ENCODE assay signal across 9 cellular contexts in genomic region chr16:31528726-31529397, GRCh38. TPM values are rescaled to one million over a fixed set of nuclear protein-coding genes. Genes with fewer than 3 reads are reported as not detected.
A peak's percentile ranks its signal among the peaks of the same experiment; 100 is the strongest.
DNase-seq lines count a peak whose midpoint lies in the region; ATAC-seq and TF ChIP-seq lines count a peak whose summit lies in the region.
"Had no signal": no experiment of that assay in that cellular context is flagged by ENCODE, and none has a peak within 500 bp of the region (broad histone marks: within the 10 kb centered on the region; RNA-seq: fewer than 3 reads in every experiment).

No MANE protein-coding gene starts in this region.

- no peak overlapping the region for H2BK120ac ChIP-seq in H9 (ENCODE audit: low read depth, low read length, poor library complexity, severe bottlenecking)

- H3K9me3 Mint-ChIP-seq in H9, result no peaks in the 10 kb centered on the region; a peak in 1 of 5 replicates

- H3K9me3 ChIP-seq in H9 (ENCODE audit: control insufficient read depth, low read depth, low read length) (no peaks in the 10 kb centered on the region), ascending aorta (no peaks in the 10 kb centered on the region), left lung (no peaks in the 10 kb centered on the region), stomach (no peaks in the 10 kb centered on the region)
- H3K9me3 ChIP-seq: SJCRH30 had no signal

- H3T11ph ChIP-seq in H9 (ENCODE audit: low read length), result no peak overlapping the region

- H3K27ac Mint-ChIP-seq in H9, result peak overlapping the region in 1 of 3 experiments; percentile 74; a peak in 4 of 7 replicates

- no peak overlapping the region for H4K91ac ChIP-seq in H9 (ENCODE audit: insufficient read length, low read depth, low read length)

- no peak overlapping the region for H3K18ac ChIP-seq in H9 (ENCODE audit: insufficient read length, low read depth, low read length)

- ATAC-seq in left lung (peak; percentile 38), HG03175 (IDR thresholded peaks at IDR 0.05; ENCODE audit: unreplicated experiment) (no peak)

- no peaks in the 10 kb centered on the region for H4K20me1 ChIP-seq in H9 (ENCODE audit: control insufficient read depth, insufficient read depth, insufficient read length)

- peak overlapping the region; percentile 64 to 83 for H3K4me3 Mint-ChIP-seq in H9

- peak overlapping the region; percentile 79 for H3K4me2 ChIP-seq in H9 (ENCODE audit: insufficient read depth, insufficient read length, low read length)

- H3K14ac ChIP-seq in H9 (ENCODE audit: insufficient read depth, low read length), result peak overlapping the region; percentile 28; the same call in 1 of the 2 replicates

- no peaks in the 10 kb centered on the region for H3K36me3 ChIP-seq in ascending aorta
- H3K36me3 ChIP-seq in left lung, result no peaks in the 10 kb centered on the region
- no peaks in the 10 kb centered on the region for H3K36me3 ChIP-seq in stomach
- H3K36me3 ChIP-seq: SJCRH30 had no signal

- H3K4me3 ChIP-seq in ascending aorta (peak overlapping the region; percentile 47 to 68), left lung (peak overlapping the region; percentile 19 to 21), stomach (peak overlapping the region; percentile 42 to 54 (median 48))
- H3K4me3 ChIP-seq: SJCRH30 had no signal

- no peak overlapping the region for H3K4ac ChIP-seq in H9 (ENCODE audit: low read depth, low read length)

- H3K36me3 Mint-ChIP-seq in H9 (ENCODE audit: insufficient read depth in 1 of 3, low read depth in 3 of 3), result no peaks in the 10 kb centered on the region; a peak in 1 of 7 replicates

- no peak overlapping the region for H2BK20ac ChIP-seq in H9 (ENCODE audit: low read depth, low read length, poor library complexity, severe bottlenecking)

- no CpG with 5 or more reads among the region's 18 CpGs for WGBS in H9 (ENCODE audit: extremely low coverage, insufficient read length, low lambda C conversion rate)
- WGBS in stomach, 5 donors, result 13 to 20% (median 13%) methylated on average over 16 to 18 of the region's 18 CpGs

- H2BK12ac ChIP-seq in H9 (ENCODE audit: insufficient read length, low read depth, low read length), result no peak overlapping the region

- no peaks in the 10 kb centered on the region for H3K79me1 ChIP-seq in H9 (ENCODE audit: insufficient read depth, low read depth, low read length, poor library complexity, severe bottlenecking)

- H3K27me3 Mint-ChIP-seq in H9 (ENCODE audit: low read depth), result peaks cover 25% of the 10 kb centered on the region

- H2AK5ac ChIP-seq in H9 (ENCODE audit: insufficient read length, low read length), result no peak overlapping the region

- H3K9ac ChIP-seq in H9 (ENCODE audit: extremely low read depth, insufficient read length, low read length), result no peak overlapping the region

- H2BK5ac ChIP-seq in H9 (ENCODE audit: insufficient read length, low read length), result no peak overlapping the region

- DNase-seq in H9 (peak; percentile 39), ascending aorta (ENCODE audit: low spot score in 2 of 2) (no peak), left lung (no peak), stomach (no peak), OCI-M1 (lab: John Stamatoyannopoulos, UW) (no peak), DMS53 treated with DMSO at 0.1 percent for 48 hours (lab: John Stamatoyannopoulos, UW; ENCODE audit: unreplicated experiment) (no peak)
- DNase-seq: MM.1S, SJCRH30 had no signal

- intact Hi-C loops in ascending aorta (cut with DNase I) (no loop called here), left lung (cut with DNase I) (no loop called here), stomach (cut with DNase I; ENCODE audit: low total_unique reads) (no loop called here)

- H3K4me1 ChIP-seq in H9 (ENCODE audit: insufficient read depth, low read length) (peaks cover 9% of the 10 kb centered on the region; the same call in 1 of the 2 replicates), ascending aorta (no peaks in the 10 kb centered on the region), left lung (peaks cover 4 to 7% of the 10 kb centered on the region in 2 donors), stomach (peaks cover 6 to 24% (median 14%) of the 10 kb centered on the region in 4 donors)
- H3K4me1 ChIP-seq: SJCRH30 had no signal

- no peak overlapping the region for H3K56ac ChIP-seq in H9 (ENCODE audit: insufficient read length, low read depth, low read length)

- peaks cover 18% of the 10 kb centered on the region for H3K23me2 ChIP-seq in H9 (ENCODE audit: insufficient read length, low read depth, low read length, poor library complexity, severe bottlenecking)

- H3K27me3 ChIP-seq in H9 (ENCODE audit: insufficient read depth, low read length), result peaks cover 10% of the 10 kb centered on the region; the same call in 1 of the 2 replicates
- H3K27me3 ChIP-seq in ascending aorta, result no peaks in the 10 kb centered on the region
- H3K27me3 ChIP-seq in left lung, result peaks cover 0 to 54% of the 10 kb centered on the region in 2 donors
- H3K27me3 ChIP-seq in stomach, result peaks cover 0 to 48% (median 21%) of the 10 kb centered on the region in 3 donors
- H3K27me3 ChIP-seq: SJCRH30 had no signal

- no peak overlapping the region for H4K8ac ChIP-seq in H9 (replicated peaks; ENCODE audit: insufficient read length, low read depth, low read length)

- H3K23ac ChIP-seq in H9 (ENCODE audit: insufficient read length, low read depth, low read length), result no peak overlapping the region

- no peak overlapping the region for H2AFZ ChIP-seq in H9 (ENCODE audit: low read length)

- no peak for TF ChIP-seq POLR2A in stomach (IDR thresholded peaks at IDR 0.05)

- no peak for TF ChIP-seq EP300 in stomach (IDR thresholded peaks at IDR 0.05)

- no peak overlapping the region for H4K5ac ChIP-seq in H9 (ENCODE audit: insufficient read length, low read depth, low read length)

- no peaks in the 10 kb centered on the region for H3K79me2 ChIP-seq in H9 (ENCODE audit: insufficient read depth, low read length)

- TF ChIP-seq CTCF in H9 (conservative IDR thresholded peaks at IDR 0.05) (no peak), ascending aorta (IDR thresholded peaks at IDR 0.05) (no peak), left lung (IDR thresholded peaks at IDR 0.05) (no peak), stomach (IDR thresholded peaks at IDR 0.05) (no peak)

- H3K27ac ChIP-seq in H9 (ENCODE audit: insufficient read length, low read depth, low read length), result no peak overlapping the region
- H3K27ac ChIP-seq in ascending aorta, result no peak overlapping the region
- H3K27ac ChIP-seq in left lung, result no peak overlapping the region
- H3K27ac ChIP-seq in stomach, result peak overlapping the region in 1 of 5 donors; percentile 53
- H3K27ac ChIP-seq: SJCRH30 had no signal

- H2BK15ac ChIP-seq in H9 (ENCODE audit: low read depth, low read length), result no peak overlapping the region

- peaks cover 21 to 28% of the 10 kb centered on the region in 2 experiments for H3K4me1 Mint-ChIP-seq in H9

RNA-seq across cellular contexts. Expression of gene AHSP, which starts 1.2 kb away (rescaled TPM):
- total RNA-seq in H9 (2021) (1.6 TPM in 1 of 2 replicates, not detected in the other), ascending aorta (not detected), left lung (not detected), stomach (1 to 10 TPM in 1 of 5 donors, not detected in 4; 4.8 TPM)
- not detected for polyA plus RNA-seq in stomach
- total RNA-seq: SJCRH30 had no signal

RNA-seq across cellular contexts. Expression of gene RUSF1, which starts 20.7 kb away (rescaled TPM):
- total RNA-seq in H9 (2021) (33.4 and 33.6 TPM in 2 replicates), ascending aorta (80.9 TPM), left lung (10 to 100 TPM; 58.2 to 67.4 TPM), stomach (100 to 1,000 TPM in 1 of 5 donors, 10 to 100 TPM in 4; 27.4 to 171 (median 60.0) TPM)
- polyA plus RNA-seq in stomach, result 10 to 100 TPM; 21.4 to 47.5 (median 28.8) TPM

RNA-seq across cellular contexts. Expression of gene SLC5A2, which starts 45.9 kb away (rescaled TPM):
- 0.52 and 1.3 TPM in 2 replicates for total RNA-seq in H9 (2021)
- 0.53 TPM for total RNA-seq in ascending aorta
- total RNA-seq in left lung, result 1 to 10 TPM in 1 of 2 donors, under 1 TPM in 1; 0.92 to 1.4 TPM
- total RNA-seq in stomach, result not detected
- 1 to 10 TPM in 1 of 3 donors, under 1 TPM in 2; 0.62 to 1.8 (median 0.76) TPM for polyA plus RNA-seq in stomach

RNA-seq across cellular contexts. Expression of gene TGFB1I1, which starts 56.9 kb away (rescaled TPM):
- total RNA-seq in H9 (2021), result 15.4 and 15.5 TPM in 2 replicates
- 325 TPM for total RNA-seq in ascending aorta
- total RNA-seq in left lung, result 10 to 100 TPM; 49.3 to 70.3 TPM
- 10 to 100 TPM; 36.0 to 84.0 (median 63.1) TPM for total RNA-seq in stomach
- polyA plus RNA-seq in stomach, result 10 to 100 TPM; 44.8 to 49.3 (median 49.1) TPM
